Comparison of ENCODE assay signal across 11 cellular contexts in the genomic region with DNA sequence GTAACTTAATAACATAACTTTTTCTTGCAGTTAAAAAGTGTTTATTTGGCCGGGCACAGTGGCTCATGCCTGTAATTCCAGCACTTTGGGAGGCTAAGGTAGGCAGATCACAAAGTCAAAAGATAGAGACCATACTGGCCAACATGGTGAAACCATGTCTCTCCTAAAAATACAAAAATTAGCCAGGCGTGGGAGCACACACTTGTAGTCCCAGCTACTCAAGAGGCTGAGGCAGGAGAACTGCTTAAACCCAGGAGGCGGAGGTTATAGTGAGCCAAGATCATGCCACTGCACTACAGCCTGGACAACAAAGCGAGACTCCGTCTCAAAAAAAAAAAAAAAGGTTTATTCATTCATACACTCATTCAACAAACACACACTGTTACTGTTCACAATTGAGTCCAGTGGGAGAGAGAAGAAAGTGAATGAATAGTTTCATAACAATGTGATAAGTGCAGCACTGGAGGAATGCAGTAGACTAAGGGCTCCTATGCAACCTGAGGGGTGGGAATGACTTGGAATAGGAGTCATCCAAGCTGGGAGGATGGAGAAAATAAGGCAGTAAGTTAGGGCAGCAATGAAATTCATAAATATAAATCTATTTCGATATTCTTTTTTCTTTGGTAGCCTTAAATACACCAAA. TPM values are rescaled to one million over a fixed set of nuclear protein-coding genes. Genes with fewer than 3 reads are reported as not detected.
DNase-seq lines count a peak whose midpoint lies in the region; TF ChIP-seq lines count a peak whose summit lies in the region.
"Had no signal": no experiment of that assay in that cellular context is flagged by ENCODE, and none has a peak within 500 bp of the region (broad histone marks: within the 10 kb centered on the region; RNA-seq: fewer than 3 reads in every experiment).

No MANE protein-coding gene starts in this region.

- no CpG with 5 or more reads among the region's 6 CpGs for WGBS in H9 (ENCODE audit: extremely low coverage, insufficient read length, low lambda C conversion rate)

- DNase-seq in CD4-positive, alpha-beta memory T cell = peak in 1 of 5 donors; percentile 41
- DNase-seq in H9 (no peak), cortex of kidney (lab: John Stamatoyannopoulos, UW) (no peak), NCI-H69 (lab: John Stamatoyannopoulos, UW) (no peak), NCI-H1930 (lab: John Stamatoyannopoulos, UW) (no peak), retina (no peak)
- no peak for DNase-seq in activated T-helper 2 cell treated with anti-CD3 and anti-CD28 coated beads, Interferon-gamma antibody, Interleukin-2, Interleukin-4, amounts not matched to agents 10 μg/mL and 5 μg/mL and 100 μg/mL, durations not matched to agents 14 hours and 24 hours and 36 hours (ENCODE audit: low spot score)
- DNase-seq: NCI-H2227 treated with DMSO at 0.1 percent for 48 hours had no signal

- peaks cover 37 to 42% of the 10 kb centered on the region in 2 donors for H3K36me3 Mint-ChIP-seq in CD4-positive, alpha-beta memory T cell
- H3K36me3 Mint-ChIP-seq in H9 (ENCODE audit: insufficient read depth in 1 of 3, low read depth in 3 of 3) (peaks cover 21 to 59% (median 50%) of the 10 kb centered on the region in 3 experiments; a peak in 6 of 7 replicates), nephron (ENCODE audit: low read depth) (peaks cover 54% of the 10 kb centered on the region)
- H3K36me3 Mint-ChIP-seq in activated T-helper 2 cell treated with anti-CD3 and anti-CD28 coated beads, Interferon-gamma antibody, Interleukin-2, Interleukin-4, amounts not matched to agents 10 μg/mL and 5 μg/mL and 100 μg/mL, durations not matched to agents 14 hours and 24 hours and 36 hours (ENCODE audit: low read depth) = peaks cover 75% of the 10 kb centered on the region

- H4K20me1 ChIP-seq in H9 (ENCODE audit: control insufficient read depth, insufficient read depth, insufficient read length) = no peaks in the 10 kb centered on the region

- peaks cover 18% of the 10 kb centered on the region for H3K36me3 ChIP-seq in CD4-positive, alpha-beta memory T cell (ENCODE audit: insufficient read depth, low read length)

- H2AK5ac ChIP-seq in H9 (ENCODE audit: insufficient read length, low read length) = no peak overlapping the region

- H3K4me3 ChIP-seq in CD4-positive, alpha-beta memory T cell (ENCODE audit: low read length in 2 of 2) = peak overlapping the region; percentile 6 to 41
- H3K4me3 ChIP-seq: GM23338, suprapubic skin had no signal

- no peak overlapping the region for H2BK12ac ChIP-seq in H9 (ENCODE audit: insufficient read length, low read depth, low read length)

- H3K27me3 ChIP-seq in CD4-positive, alpha-beta memory T cell (ENCODE audit: insufficient read depth, low read length) = no peaks in the 10 kb centered on the region
- no peaks in the 10 kb centered on the region for H3K27me3 ChIP-seq in H9 (ENCODE audit: insufficient read depth, low read length)
- H3K27me3 ChIP-seq: suprapubic skin had no signal

- H4K5ac ChIP-seq in H9 (ENCODE audit: insufficient read length, low read depth, low read length) = no peak overlapping the region

- intact Hi-C loops in CD4-positive, alpha-beta memory T cell (cut with micrococcal nuclease) = no loop called here
- intact Hi-C loops in activated T-helper 2 cell treated with anti-CD3 and anti-CD28 coated beads, Interferon-gamma antibody, Interleukin-2, Interleukin-4, amounts not matched to agents 10 μg/mL and 5 μg/mL and 100 μg/mL, durations not matched to agents 14 hours and 24 hours and 36 hours (cut with micrococcal nuclease) = loop anchor here (5.0 kb wide), 1 partner anchor 37 kb away; no protein-coding TSS in a partner anchor

- H3K4me2 ChIP-seq in H9 (ENCODE audit: insufficient read depth, insufficient read length, low read length) = no peak overlapping the region
- H3K4me2 ChIP-seq: GM23338 had no signal

- no peak overlapping the region for H2BK120ac ChIP-seq in H9 (ENCODE audit: low read depth, low read length, poor library complexity, severe bottlenecking)

- H3K23ac ChIP-seq in H9 (ENCODE audit: insufficient read length, low read depth, low read length) = no peak overlapping the region

- H3K27me3 Mint-ChIP-seq in CD4-positive, alpha-beta memory T cell = no peaks in the 10 kb centered on the region
- H3K27me3 Mint-ChIP-seq in H9 (ENCODE audit: low read depth) (no peaks in the 10 kb centered on the region), nephron (ENCODE audit: low read depth) (no peaks in the 10 kb centered on the region)
- no peaks in the 10 kb centered on the region for H3K27me3 Mint-ChIP-seq in activated T-helper 2 cell treated with anti-CD3 and anti-CD28 coated beads, Interferon-gamma antibody, Interleukin-2, Interleukin-4, amounts not matched to agents 10 μg/mL and 5 μg/mL and 100 μg/mL, durations not matched to agents 14 hours and 24 hours and 36 hours (ENCODE audit: low read depth)

- no peaks in the 10 kb centered on the region for H3K23me2 ChIP-seq in H9 (ENCODE audit: insufficient read length, low read depth, low read length, poor library complexity, severe bottlenecking)

- TF ChIP-seq CTCF in H9 (conservative IDR thresholded peaks at IDR 0.05) (no peak), nephron (IDR thresholded peaks at IDR 0.05; ENCODE audit: unreplicated experiment in 3 of 3) (no peak)

- H2BK15ac ChIP-seq in H9 (ENCODE audit: low read depth, low read length) = no peak overlapping the region

- H4K91ac ChIP-seq in H9 (ENCODE audit: insufficient read length, low read depth, low read length) = no peak overlapping the region

- H3K18ac ChIP-seq in H9 (ENCODE audit: insufficient read length, low read depth, low read length) = no peak overlapping the region

- no peak overlapping the region for H2AFZ ChIP-seq in H9 (ENCODE audit: low read length)
- H2AFZ ChIP-seq: GM23338 had no signal

- H4K8ac ChIP-seq in H9 (replicated peaks; ENCODE audit: insufficient read length, low read depth, low read length) = no peak overlapping the region

- H3K4me1 ChIP-seq in CD4-positive, alpha-beta memory T cell (ENCODE audit: insufficient read depth, low read length) = peaks cover 63% of the 10 kb centered on the region
- H3K4me1 ChIP-seq in H9 (ENCODE audit: insufficient read depth, low read length) = no peaks in the 10 kb centered on the region
- H3K4me1 ChIP-seq: suprapubic skin had no signal

- CTCF ChIA-PET in CD4-positive, alpha-beta memory T cell (lab: Charles Lee; ENCODE audit: partially characterized antibody) = interaction anchor here (0.7 to 11.0 kb wide), 80 partner anchors 9 to 1071 kb away, joined by 3 to 305 read pairs (median 6); partner anchors contain the start of genes ABHD4, AJUBA, DAD1 and MRPL52

- H2BK20ac ChIP-seq in H9 (ENCODE audit: low read depth, low read length, poor library complexity, severe bottlenecking) = no peak overlapping the region

- H3K9me3 Mint-ChIP-seq in CD4-positive, alpha-beta memory T cell = no peaks in the 10 kb centered on the region
- H3K9me3 Mint-ChIP-seq in H9 (no peaks in the 10 kb centered on the region), nephron (no peaks in the 10 kb centered on the region)
- no peaks in the 10 kb centered on the region for H3K9me3 Mint-ChIP-seq in activated T-helper 2 cell treated with anti-CD3 and anti-CD28 coated beads, Interferon-gamma antibody, Interleukin-2, Interleukin-4, amounts not matched to agents 10 μg/mL and 5 μg/mL and 100 μg/mL, durations not matched to agents 14 hours and 24 hours and 36 hours
- H3K9me3 Mint-ChIP-seq: GM23338 had no signal

- H3T11ph ChIP-seq in H9 (ENCODE audit: low read length) = no peak overlapping the region

- no peak overlapping the region for H3K56ac ChIP-seq in H9 (ENCODE audit: insufficient read length, low read depth, low read length)

- no peaks in the 10 kb centered on the region for H3K9me3 ChIP-seq in CD4-positive, alpha-beta memory T cell (ENCODE audit: control insufficient read depth in 1 of 2, low read length in 2 of 2)
- no peaks in the 10 kb centered on the region for H3K9me3 ChIP-seq in H9 (ENCODE audit: control insufficient read depth, low read depth, low read length)
- H3K9me3 ChIP-seq: suprapubic skin had no signal

- H3K4me3 Mint-ChIP-seq in CD4-positive, alpha-beta memory T cell = peak overlapping the region; percentile 54 to 85 (median 80)
- no peak overlapping the region for H3K4me3 Mint-ChIP-seq in H9
- H3K4me3 Mint-ChIP-seq in activated T-helper 2 cell treated with anti-CD3 and anti-CD28 coated beads, Interferon-gamma antibody, Interleukin-2, Interleukin-4, amounts not matched to agents 10 μg/mL and 5 μg/mL and 100 μg/mL, durations not matched to agents 14 hours and 24 hours and 36 hours (ENCODE audit: low read depth) = peak overlapping the region; percentile 89
- H3K4me3 Mint-ChIP-seq in nephron = no peak overlapping the region

- peak overlapping the region; percentile 69 for H3K27ac ChIP-seq in CD4-positive, alpha-beta memory T cell (ENCODE audit: low read depth, low read length)
- no peak overlapping the region for H3K27ac ChIP-seq in H9 (ENCODE audit: insufficient read length, low read depth, low read length)
- H3K27ac ChIP-seq: suprapubic skin had no signal

- POLR2A ChIA-PET in CD4-positive, alpha-beta memory T cell (lab: Charles Lee; ENCODE audit: partially characterized antibody) = interaction anchor here (0.6 to 19.8 kb wide), 71 partner anchors 15 to 1883 kb away, joined by 3 to 1226 read pairs (median 7); partner anchors contain the start of genes ABHD4, ACIN1, C14orf119 and DAD1

- no peaks in the 10 kb centered on the region for H3K79me2 ChIP-seq in H9 (ENCODE audit: insufficient read depth, low read length)

- H3K9ac ChIP-seq in H9 (ENCODE audit: extremely low read depth, insufficient read length, low read length) = no peak overlapping the region

- H3K79me1 ChIP-seq in H9 (ENCODE audit: insufficient read depth, low read depth, low read length, poor library complexity, severe bottlenecking) = peaks cover 2% of the 10 kb centered on the region

- no peak overlapping the region for H3K4ac ChIP-seq in H9 (ENCODE audit: low read depth, low read length)

- H3K14ac ChIP-seq in H9 (ENCODE audit: insufficient read depth, low read length) = no peak overlapping the region

- peak overlapping the region; percentile 95 to 100 (median 98) for H3K27ac Mint-ChIP-seq in CD4-positive, alpha-beta memory T cell
- H3K27ac Mint-ChIP-seq in H9 (peak overlapping the region in 2 of 3 experiments; percentile 52 to 57; a peak in 3 of 7 replicates), nephron (peak overlapping the region in 2 of 3 experiments; percentile 15 to 68)
- peak overlapping the region; percentile 96 for H3K27ac Mint-ChIP-seq in activated T-helper 2 cell treated with anti-CD3 and anti-CD28 coated beads, Interferon-gamma antibody, Interleukin-2, Interleukin-4, amounts not matched to agents 10 μg/mL and 5 μg/mL and 100 μg/mL, durations not matched to agents 14 hours and 24 hours and 36 hours

- no peak overlapping the region for H2BK5ac ChIP-seq in H9 (ENCODE audit: insufficient read length, low read length)

- H3K4me1 Mint-ChIP-seq in CD4-positive, alpha-beta memory T cell = peaks cover 47 to 68% (median 56%) of the 10 kb centered on the region in 4 donors
- H3K4me1 Mint-ChIP-seq in H9 (peaks cover 14 to 18% of the 10 kb centered on the region in 2 experiments), nephron (peaks cover 26% of the 10 kb centered on the region)
- H3K4me1 Mint-ChIP-seq in activated T-helper 2 cell treated with anti-CD3 and anti-CD28 coated beads, Interferon-gamma antibody, Interleukin-2, Interleukin-4, amounts not matched to agents 10 μg/mL and 5 μg/mL and 100 μg/mL, durations not matched to agents 14 hours and 24 hours and 36 hours (ENCODE audit: low read depth) = peaks cover 74% of the 10 kb centered on the region

RNA-seq across cellular contexts. Expression of gene DAD1, which starts 19.8 kb away (rescaled TPM):
- total RNA-seq in CD4-positive, alpha-beta memory T cell = 100 to 1,000 TPM; 110 to 124 TPM
- 100 to 1,000 TPM; 602 to 735 TPM for polyA plus RNA-seq in CD4-positive, alpha-beta memory T cell
- total RNA-seq in H9 (2021) = 127 TPM in 2 replicates
- total RNA-seq in activated T-helper 2 cell treated with anti-CD3 and anti-CD28 coated beads, Interferon-gamma antibody, Interleukin-2, Interleukin-4, amounts not matched to agents 10 μg/mL and 5 μg/mL and 100 μg/mL, durations not matched to agents 14 hours and 24 hours and 36 hours = 246 and 256 TPM in 2 replicates

RNA-seq across cellular contexts. Expression of gene ABHD4, which starts 28.9 kb away (rescaled TPM):
- 10 to 100 TPM; 18.8 to 22.4 TPM for total RNA-seq in CD4-positive, alpha-beta memory T cell
- 10 to 100 TPM in 1 of 2 donors, 1 to 10 TPM in 1; 6.2 to 12.9 TPM for polyA plus RNA-seq in CD4-positive, alpha-beta memory T cell
- total RNA-seq in H9 (2021) = 21.8 and 23.5 TPM in 2 replicates
- total RNA-seq in activated T-helper 2 cell treated with anti-CD3 and anti-CD28 coated beads, Interferon-gamma antibody, Interleukin-2, Interleukin-4, amounts not matched to agents 10 μg/mL and 5 μg/mL and 100 μg/mL, durations not matched to agents 14 hours and 24 hours and 36 hours = 9.2 and 10.8 TPM in 2 replicates

Comparison
In these comparisons a context has a peak if more than half of its experiments do, and no peak if none do; other contexts are left out.
1. H3K27ac Mint-ChIP-seq: peak in every context shown above with its lines; median percentile 98 in CD4-positive, alpha-beta memory T cell; 96 in activated T-helper 2 cell treated with anti-CD3 and anti-CD28 coated beads, Interferon-gamma antibody, Interleukin-2, Interleukin-4, amounts not matched to agents 10 μg/mL and 5 μg/mL and 100 μg/mL, durations not matched to agents 14 hours and 24 hours and 36 hours; 54 in H9; 42 in nephron.
2. H3K4me3 Mint-ChIP-seq: peak in CD4-positive, alpha-beta memory T cell (8 of 8) and activated T-helper 2 cell treated with anti-CD3 and anti-CD28 coated beads, Interferon-gamma antibody, Interleukin-2, Interleukin-4, amounts not matched to agents 10 μg/mL and 5 μg/mL and 100 μg/mL, durations not matched to agents 14 hours and 24 hours and 36 hours (single experiment); none in H9 (0 of 2) and nephron (0 of 3).